ENCODE assay signal across 1 cellular context in the genomic region with DNA sequence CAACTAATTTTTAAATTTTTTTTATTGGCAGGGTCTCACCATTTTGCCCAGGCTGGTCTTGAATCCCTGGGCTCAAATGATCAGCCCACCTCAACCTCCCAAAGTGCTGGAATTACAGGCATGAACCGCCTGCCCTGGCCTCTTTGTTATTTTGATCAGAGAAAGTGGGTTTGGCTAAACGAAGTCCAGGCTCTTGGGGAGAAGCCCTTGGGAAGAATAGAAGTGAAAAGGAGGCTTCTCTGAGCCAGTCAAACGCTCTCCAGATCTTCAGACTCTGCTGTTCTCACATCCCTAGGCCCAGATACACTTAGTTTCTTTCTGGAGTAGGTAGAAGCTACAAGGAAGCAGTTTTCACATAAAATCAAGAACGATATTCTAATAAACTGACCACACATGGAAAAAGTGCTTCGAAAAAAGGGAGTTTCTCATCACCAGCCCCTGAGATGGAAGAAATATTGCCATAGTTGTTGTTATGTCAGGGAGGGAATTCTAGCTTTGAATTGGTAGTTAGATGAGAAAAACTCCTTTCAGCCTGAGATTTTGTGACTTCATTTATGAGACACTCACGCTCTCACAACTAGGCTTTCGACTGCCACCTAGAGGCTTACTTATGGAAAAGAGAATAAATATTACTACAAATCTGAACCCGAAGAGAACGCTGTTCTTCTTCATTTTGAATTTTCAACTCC.
TF ChIP-seq lines count a peak whose summit lies in the region.

No MANE protein-coding gene starts in this region.

TF ChIP-seq in K562, 482 proteins besides CTCF, POLR2A, EP300 and RAD21 (continued from another document):
- TF ChIP-seq HCFC1 (IDR thresholded peaks at IDR 0.05; ENCODE audit: low read depth, low read length) (no peak), ZBTB43 (CRISPR knock-in tag; IDR thresholded peaks at IDR 0.05) (no peak), AFF1 (IDR thresholded peaks at IDR 0.05; ENCODE audit: low read depth in 1 of 2, partially characterized antibody in 2 of 2) (no peak), ZNF124 (CRISPR knock-in tag; IDR thresholded peaks at IDR 0.05) (no peak), NR2C1 (IDR thresholded peaks at IDR 0.05) (no peak), NR2C1 (tag; IDR thresholded peaks at IDR 0.05) (no peak), ADNP (tag; IDR thresholded peaks at IDR 0.05) (no peak), UBTF (IDR thresholded peaks at IDR 0.05; ENCODE audit: borderline replicate concordance in 1 of 2, low read depth in 2 of 2, low read length in 2 of 2) (no peak), L3MBTL2 (IDR thresholded peaks at IDR 0.05) (no peak), ZNF79 (CRISPR knock-in tag; IDR thresholded peaks at IDR 0.05; ENCODE audit: low read depth) (no peak), PRMT5 (CRISPR knock-in tag; IDR thresholded peaks at IDR 0.05) (no peak), ESRRA (IDR thresholded peaks at IDR 0.05; ENCODE audit: borderline replicate concordance, low read depth) (no peak), BRF1 (IDR thresholded peaks at IDR 0.05; ENCODE audit: borderline replicate concordance, extremely low read depth, insufficient read length) (no peak), GTF2A2 (tag; IDR thresholded peaks at IDR 0.05) (no peak), DEAF1 (CRISPR knock-in tag; IDR thresholded peaks at IDR 0.05) (peak; percentile 64), ZNF785 (CRISPR knock-in tag; IDR thresholded peaks at IDR 0.05) (no peak), ZNF217 (CRISPR knock-in tag; IDR thresholded peaks at IDR 0.05) (no peak), CEBPG (CRISPR knock-in tag; IDR thresholded peaks at IDR 0.05) (no peak), CEBPG (tag; conservative IDR thresholded peaks at IDR 0.05 in 1 of 2, IDR thresholded peaks at IDR 0.05 in 1 of 2) (no peak), TFAM (CRISPR knock-in tag; conservative IDR thresholded peaks at IDR 0.05) (no peak), KLF1 (tag; IDR thresholded peaks at IDR 0.05) (no peak), SMC3 (conservative IDR thresholded peaks at IDR 0.05; ENCODE audit: insufficient read depth, low read depth, low read length) (peak; percentile 45; the same call in 1 of the 2 replicates), TBL1XR1 (IDR thresholded peaks at IDR 0.05; ENCODE audit: low read length in 2 of 2) (0 out of 4 replicates have a peak, but pooled peaks of 1 of the 2 experiments have one; percentile 25)
- TF ChIP-seq, protein P1, sequence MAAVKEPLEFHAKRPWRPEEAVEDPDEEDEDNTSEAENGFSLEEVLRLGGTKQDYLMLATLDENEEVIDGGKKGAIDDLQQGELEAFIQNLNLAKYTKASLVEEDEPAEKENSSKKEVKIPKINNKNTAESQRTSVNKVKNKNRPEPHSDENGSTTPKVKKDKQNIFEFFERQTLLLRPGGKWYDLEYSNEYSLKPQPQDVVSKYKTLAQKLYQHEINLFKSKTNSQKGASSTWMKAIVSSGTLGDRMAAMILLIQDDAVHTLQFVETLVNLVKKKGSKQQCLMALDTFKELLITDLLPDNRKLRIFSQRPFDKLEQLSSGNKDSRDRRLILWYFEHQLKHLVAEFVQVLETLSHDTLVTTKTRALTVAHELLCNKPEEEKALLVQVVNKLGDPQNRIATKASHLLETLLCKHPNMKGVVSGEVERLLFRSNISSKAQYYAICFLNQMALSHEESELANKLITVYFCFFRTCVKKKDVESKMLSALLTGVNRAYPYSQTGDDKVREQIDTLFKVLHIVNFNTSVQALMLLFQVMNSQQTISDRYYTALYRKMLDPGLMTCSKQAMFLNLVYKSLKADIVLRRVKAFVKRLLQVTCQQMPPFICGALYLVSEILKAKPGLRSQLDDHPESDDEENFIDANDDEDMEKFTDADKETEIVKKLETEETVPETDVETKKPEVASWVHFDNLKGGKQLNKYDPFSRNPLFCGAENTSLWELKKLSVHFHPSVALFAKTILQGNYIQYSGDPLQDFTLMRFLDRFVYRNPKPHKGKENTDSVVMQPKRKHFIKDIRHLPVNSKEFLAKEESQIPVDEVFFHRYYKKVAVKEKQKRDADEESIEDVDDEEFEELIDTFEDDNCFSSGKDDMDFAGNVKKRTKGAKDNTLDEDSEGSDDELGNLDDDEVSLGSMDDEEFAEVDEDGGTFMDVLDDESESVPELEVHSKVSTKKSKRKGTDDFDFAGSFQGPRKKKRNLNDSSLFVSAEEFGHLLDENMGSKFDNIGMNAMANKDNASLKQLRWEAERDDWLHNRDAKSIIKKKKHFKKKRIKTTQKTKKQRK (IDR thresholded peaks at IDR 0.05; ENCODE audit: borderline replicate concordance, low read depth, low read length), result no peak
